Comparison of ENCODE assay signal across 18 cellular contexts in genomic region chr12:97322388-97322787, GRCh38.
DNase-seq lines count a peak whose midpoint lies in the region; ATAC-seq, FAIRE-seq and TF ChIP-seq lines count a peak whose summit lies in the region.
"Had no signal": no experiment of that assay in that cellular context is flagged by ENCODE, and none has a peak within 500 bp of the region (broad histone marks: within the 10 kb centered on the region; RNA-seq: fewer than 3 reads in every experiment).

No MANE protein-coding gene starts in this region.

- WGBS in A549 (ENCODE audit: missing lambda C conversion rate): 28% methylated on average over 4 of the region's 4 CpGs
- 49% methylated on average over 4 of the region's 4 CpGs for WGBS in GM12878 (ENCODE audit: insufficient coverage, insufficient replicate concordance, low lambda C conversion rate, missing lambda C conversion rate)

- BruUV-seq in GM12878 (replicated peaks; lab: Mats Ljungman, UMichigan): no TSS peak

- H3K27ac ChIP-seq in A549 (no peak overlapping the region), HUES48 (ENCODE audit: low read depth, low read length) (peak overlapping the region; percentile 89), GM12878 (ENCODE audit: control insufficient read depth, insufficient read depth) (no peak overlapping the region), iPS-20b (ENCODE audit: low read length) (no peak overlapping the region)
- H3K27ac ChIP-seq: C4-2B had no signal

- H3K9ac ChIP-seq in HUES48 (ENCODE audit: low read depth, low read length) (no peak overlapping the region), GM12878 (ENCODE audit: control insufficient read depth, insufficient read depth, low read length) (no peak overlapping the region), iPS-20b (ENCODE audit: low read depth, low read length) (peak overlapping the region; percentile 28; the same call in 1 of the 2 replicates)

- RAD21 ChIA-PET in GM12878 (lab: Charles Lee; ENCODE audit: unreplicated experiment): no interaction called here

- no peak overlapping the region for H2AFZ ChIP-seq in GM12878 (ENCODE audit: control insufficient read depth, low read depth, low read length)

- intact Hi-C loops in GM12878 (cut with micrococcal nuclease; ENCODE audit: unreplicated experiment): no loop called here

- H3K27me3 ChIP-seq in HUES48 (ENCODE audit: control insufficient read depth, insufficient read depth, low read length): no peaks in the 10 kb centered on the region
- H3K27me3 ChIP-seq in GM12878 (replicated peaks in 1 of 2; ENCODE audit: control insufficient read depth in 2 of 2, insufficient read depth in 2 of 2, low read length in 1 of 2): no peaks in the 10 kb centered on the region
- H3K27me3 ChIP-seq in iPS-20b (ENCODE audit: insufficient read depth, low read length): peaks cover 3% of the 10 kb centered on the region; the same call in 1 of the 2 replicates
- H3K27me3 ChIP-seq: BE2C had no signal

- H3K36me3 ChIP-seq in HUES48 (ENCODE audit: control insufficient read depth, insufficient read depth, low read length) (no peaks in the 10 kb centered on the region), GM12878 (ENCODE audit: control insufficient read depth in 2 of 2, insufficient read depth in 2 of 2, low read length in 1 of 2) (no peaks in the 10 kb centered on the region), iPS-20b (ENCODE audit: insufficient read depth, low read depth, low read length) (no peaks in the 10 kb centered on the region)
- H3K36me3 ChIP-seq: BE2C, HAP-1 had no signal

- POLR2A ChIA-PET in A549 (lab: Yijun Ruan, JAX): no interaction called here
- POLR2A ChIA-PET in GM12878 (lab: Charles Lee): no interaction called here

- ATAC-seq in A549 (no peak), GM12878 (no peak), GM19351 (IDR thresholded peaks at IDR 0.05; ENCODE audit: unreplicated experiment) (no peak)

- FAIRE-seq in A549 (lab: Jason Lieb, UNC) (no peak), GM12878 (lab: Jason Lieb, UNC) (no peak)
- FAIRE-seq: GM12891, HTR-8/SVneo had no signal

- TF ChIP-seq CTCF in A549 (IDR thresholded peaks at IDR 0.05): no peak
- no peak for TF ChIP-seq CTCF in GM12878 (IDR thresholded peaks at IDR 0.05 in 2 of 3, conservative IDR thresholded peaks at IDR 0.05 in 1 of 3; ENCODE audit: control insufficient read depth in 2 of 3, extremely low read depth in 1 of 3, insufficient read depth in 1 of 3, low read depth in 3 of 3, low read length in 3 of 3)

- TF ChIP-seq POLR2A in A549 (IDR thresholded peaks at IDR 0.05; ENCODE audit: low read length): no peak
- no peak for TF ChIP-seq POLR2A in GM12878 (IDR thresholded peaks at IDR 0.05; ENCODE audit: low read depth, low read length)

- TF ChIP-seq EP300 in A549 (IDR thresholded peaks at IDR 0.05) (no peak), GM12878 (IDR thresholded peaks at IDR 0.05; ENCODE audit: borderline replicate concordance in 1 of 2, control insufficient read depth in 1 of 2, low read depth in 2 of 2, low read length in 2 of 2) (no peak)

- H3K4me1 ChIP-seq in A549 (no peaks in the 10 kb centered on the region), HUES48 (ENCODE audit: control insufficient read depth, insufficient read depth, low read length) (peaks cover 43% of the 10 kb centered on the region), GM12878 (ENCODE audit: control insufficient read depth, insufficient read depth, low read length) (no peaks in the 10 kb centered on the region), iPS-20b (ENCODE audit: insufficient read depth, low read length) (peaks cover 36% of the 10 kb centered on the region)
- H3K4me1 ChIP-seq: BE2C, HAP-1 had no signal

- CTCF ChIA-PET in A549 (lab: Yijun Ruan, JAX): interaction anchor here (1.4 kb wide), 1 partner anchor 14 kb away, joined by 4 read pairs; no protein-coding TSS in a partner anchor
- CTCF ChIA-PET in GM12878 (lab: Yijun Ruan, JAX): interaction anchor here (0.6 kb wide), 1 partner anchor 32 kb away, joined by 4 read pairs; no protein-coding TSS in a partner anchor

- SMC1A ChIA-PET in GM12878 (lab: Charles Lee; ENCODE audit: uncharacterized antibody, unreplicated experiment): interaction anchor here (0.7 kb wide), 1 partner anchor 54 kb away, joined by 3 read pairs; no protein-coding TSS in a partner anchor

- H3K4me2 ChIP-seq in A549: no peak overlapping the region
- no peak overlapping the region for H3K4me2 ChIP-seq in GM12878 (ENCODE audit: control insufficient read depth, insufficient read depth)

- H3K4me3 ChIP-seq in A549 (no peak overlapping the region), HUES48 (ENCODE audit: low read depth, low read length) (peak overlapping the region; percentile 9; the same call in 1 of the 2 replicates), GM12878 (no peak overlapping the region), iPS-20b (ENCODE audit: low read length) (peak overlapping the region; percentile 17; the same call in 1 of the 2 replicates)
- H3K4me3 ChIP-seq: HAP-1 had no signal

- H3K9me3 ChIP-seq in A549: no peaks in the 10 kb centered on the region
- no peaks in the 10 kb centered on the region for H3K9me3 ChIP-seq in HUES48 (ENCODE audit: control insufficient read depth, insufficient read depth, low read length)
- no peaks in the 10 kb centered on the region for H3K9me3 ChIP-seq in GM12878 (replicated peaks; ENCODE audit: control insufficient read depth, insufficient read depth, low read length)
- H3K9me3 ChIP-seq in iPS-20b (ENCODE audit: insufficient read depth, low read depth, low read length): no peaks in the 10 kb centered on the region
- H3K9me3 ChIP-seq: BE2C, HAP-1 had no signal

- in situ Hi-C loops in GM12878 (cut with MboI) (loop anchor here (25.0 kb wide), 1 partner anchor 1065 kb away; no protein-coding TSS in a partner anchor), ACHN (cut with HindIII; ENCODE audit: low pct_ligation_motif_present, low pct_unique_long_range_greater_than_20kb, low sequenced_read_pairs) (no loop called here)

- no peaks in the 10 kb centered on the region for H4K20me1 ChIP-seq in GM12878 (ENCODE audit: control insufficient read depth, insufficient read depth)

- DNase-seq in A549 (ENCODE audit: low read depth in 1 of 2, low spot score in 1 of 2): no peak
- no peak for DNase-seq in GM12878 (ENCODE audit: low read depth, low spot score)
- no peak for DNase-seq in ACHN
- no peak for DNase-seq in NCI-H1417 treated with DMSO at 0.1 percent for 48 hours (lab: John Stamatoyannopoulos, UW)
- no peak for DNase-seq in activated CD4-positive, alpha-beta T cell treated with anti-CD3 and anti-CD28 coated beads, Interleukin-2, amount 50 U/mL, for 1 hour
- DNase-seq: 8988T; BE2C; CD4-positive, alpha-beta memory T cell; DMS79; HFFc6; KBM-7 had no signal

- TF ChIP-seq RAD21 in A549 (conservative IDR thresholded peaks at IDR 0.05 in 1 of 2, IDR thresholded peaks at IDR 0.05 in 1 of 2) (no peak), GM12878 (IDR thresholded peaks at IDR 0.05; ENCODE audit: insufficient read depth, low read depth, low read length) (no peak)

- no peaks in the 10 kb centered on the region for H3K79me2 ChIP-seq in GM12878 (ENCODE audit: control insufficient read depth, insufficient read depth, low read length)

TF ChIP-seq in A549, 52 proteins besides CTCF, POLR2A, EP300 and RAD21 (continues in another document):
- TF ChIP-seq BCL3 (IDR thresholded peaks at IDR 0.05) (no peak), USF2 (IDR thresholded peaks at IDR 0.05) (no peak)

TF ChIP-seq in GM12878, 131 proteins besides CTCF, POLR2A, EP300 and RAD21:
- TF ChIP-seq TCF12 (IDR thresholded peaks at IDR 0.05; ENCODE audit: low read depth, low read length): no peak
- peak; percentile 38; the same call in 1 of the 2 replicates for TF ChIP-seq REST (IDR thresholded peaks at IDR 0.05; ENCODE audit: low read depth, low read length)

Comparison
In these comparisons a context has a peak if more than half of its experiments do, and no peak if none do; other contexts are left out.
1. H3K4me3 ChIP-seq: peak in HUES48 (single experiment) and iPS-20b (single experiment); none in A549 (single experiment) and GM12878 (single experiment).
2. Of the 24 proteins assayed by ChIP-seq in both GM12878 and A549: peak only in GM12878: none; only in A549: none; in both: REST; in neither: 23.